In genomic region chr12:12473223-12473622, GRCh38 we compare ENCODE assay signal across 23 cellular contexts.
DNase-seq lines count a peak whose midpoint lies in the region; ATAC-seq and TF ChIP-seq lines count a peak whose summit lies in the region.
"Had no signal": no experiment of that assay in that cellular context is flagged by ENCODE, and none has a peak within 500 bp of the region (broad histone marks: within the 10 kb centered on the region; RNA-seq: fewer than 3 reads in every experiment).

No MANE protein-coding gene starts in this region.

- H3K9me3 Mint-ChIP-seq in natural killer cell treated with Interleukin-12 subunit alpha and Interleukin-12 subunit beta and Interleukin-15 and Interleukin-18, amount 100 ng/mL, for 72 hours = no peaks in the 10 kb centered on the region
- H3K9me3 Mint-ChIP-seq in natural killer cell (no peaks in the 10 kb centered on the region), endothelial cell (ENCODE audit: unreplicated experiment) (no peaks in the 10 kb centered on the region)
- H3K9me3 Mint-ChIP-seq in activated CD8-positive, alpha-beta T cell treated with anti-CD3 and anti-CD28 coated beads, Interleukin-2, amount 10 ng/mL, durations not matched to agents 7 days and 5 days (ENCODE audit: insufficient read depth) = no peaks in the 10 kb centered on the region
- H3K9me3 Mint-ChIP-seq: activated B cell treated with CpG ODN at 0.5 μM for 24 hours, HFFc6 had no signal

- intact Hi-C loops in natural killer cell (cut with micrococcal nuclease) = no loop called here
- intact Hi-C loops in psoas muscle (cut with DNase I) = no loop called here

- H3K4me1 ChIP-seq in psoas muscle = no peaks in the 10 kb centered on the region
- H3K4me1 ChIP-seq: adrenal gland, gastroesophageal sphincter had no signal

- no peaks in the 10 kb centered on the region for H3K27me3 Mint-ChIP-seq in natural killer cell treated with Interleukin-12 subunit alpha and Interleukin-12 subunit beta and Interleukin-15 and Interleukin-18, amount 100 ng/mL, for 72 hours
- H3K27me3 Mint-ChIP-seq in natural killer cell (ENCODE audit: low read depth in 2 of 2) = no peaks in the 10 kb centered on the region
- H3K27me3 Mint-ChIP-seq in activated CD8-positive, alpha-beta T cell treated with anti-CD3 and anti-CD28 coated beads, Interleukin-2, amount 10 ng/mL, durations not matched to agents 7 days and 5 days (ENCODE audit: low read depth) = no peaks in the 10 kb centered on the region
- peaks cover 4% of the 10 kb centered on the region for H3K27me3 Mint-ChIP-seq in endothelial cell (ENCODE audit: unreplicated experiment)
- H3K27me3 Mint-ChIP-seq: activated B cell treated with CpG ODN at 0.5 μM for 24 hours had no signal

- POLR2A ChIA-PET in activated CD8-positive, alpha-beta T cell treated with anti-CD3 and anti-CD28 coated beads, Interleukin-2, amount 10 ng/mL, durations not matched to agents 7 days and 5 days (lab: Charles Lee) = interaction anchor here (0.8 to 4.9 kb wide), 9 partner anchors 7 to 116 kb away, joined by 4 to 63 read pairs (median 13); partner anchors contain the start of genes BORCS5 and DUSP16

- H3K27ac Mint-ChIP-seq in natural killer cell treated with Interleukin-12 subunit alpha and Interleukin-12 subunit beta and Interleukin-15 and Interleukin-18, amount 100 ng/mL, for 72 hours = peak overlapping the region; percentile 88 to 99
- peak overlapping the region in 1 of 2 donors; percentile 27 for H3K27ac Mint-ChIP-seq in natural killer cell
- H3K27ac Mint-ChIP-seq in activated CD8-positive, alpha-beta T cell treated with anti-CD3 and anti-CD28 coated beads, Interleukin-2, amount 10 ng/mL, durations not matched to agents 7 days and 5 days = peak overlapping the region; percentile 71
- H3K27ac Mint-ChIP-seq in endothelial cell (ENCODE audit: unreplicated experiment) = peak overlapping the region; percentile 22
- H3K27ac Mint-ChIP-seq: activated B cell treated with CpG ODN at 0.5 μM for 24 hours, HFFc6 had no signal

- H3K9me3 ChIP-seq in psoas muscle = no peaks in the 10 kb centered on the region
- H3K9me3 ChIP-seq: adrenal gland, gastroesophageal sphincter, suprapubic skin had no signal

- H3K36me3 Mint-ChIP-seq in natural killer cell treated with Interleukin-12 subunit alpha and Interleukin-12 subunit beta and Interleukin-15 and Interleukin-18, amount 100 ng/mL, for 72 hours = peaks cover 25% of the 10 kb centered on the region
- H3K36me3 Mint-ChIP-seq in natural killer cell (no peaks in the 10 kb centered on the region), endothelial cell (ENCODE audit: low read depth, unreplicated experiment) (peaks cover 24% of the 10 kb centered on the region)
- H3K36me3 Mint-ChIP-seq in activated CD8-positive, alpha-beta T cell treated with anti-CD3 and anti-CD28 coated beads, Interleukin-2, amount 10 ng/mL, durations not matched to agents 7 days and 5 days (ENCODE audit: low read depth) = peaks cover 67% of the 10 kb centered on the region

- peaks cover 0 to 37% of the 10 kb centered on the region in 2 donors for H3K36me3 ChIP-seq in psoas muscle (ENCODE audit: insufficient read depth in 1 of 2, low read depth in 1 of 2)

- no peak for ATAC-seq in natural killer cell treated with Interleukin-12 subunit alpha and Interleukin-12 subunit beta and Interleukin-15 and Interleukin-18, amount 100 ng/mL, for 72 hours
- no peak for ATAC-seq in natural killer cell
- no peak for ATAC-seq in activated CD8-positive, alpha-beta T cell treated with anti-CD3 and anti-CD28 coated beads, Interleukin-2, amount 10 ng/mL, durations not matched to agents 7 days and 5 days
- ATAC-seq in HG03135 (IDR thresholded peaks at IDR 0.05; ENCODE audit: unreplicated experiment) = no peak
- no peak for ATAC-seq in psoas muscle
- ATAC-seq: esophagus mucosa, gastroesophageal sphincter had no signal

- H3K4me3 ChIP-seq in psoas muscle = no peak overlapping the region
- H3K4me3 ChIP-seq: adrenal gland, gastroesophageal sphincter, PC-9, skin epidermis, suprapubic skin had no signal

- TF ChIP-seq CTCF in natural killer cell (IDR thresholded peaks at IDR 0.05) = no peak
- no peak for TF ChIP-seq CTCF in endothelial cell (IDR thresholded peaks at IDR 0.05; ENCODE audit: unreplicated experiment)
- TF ChIP-seq CTCF in psoas muscle (IDR thresholded peaks at IDR 0.05) = no peak

- peaks cover 37 to 41% of the 10 kb centered on the region in 2 donors for H3K4me1 Mint-ChIP-seq in natural killer cell treated with Interleukin-12 subunit alpha and Interleukin-12 subunit beta and Interleukin-15 and Interleukin-18, amount 100 ng/mL, for 72 hours (ENCODE audit: low read depth in 2 of 2)
- peaks cover 32 to 36% of the 10 kb centered on the region in 2 donors for H3K4me1 Mint-ChIP-seq in natural killer cell
- peaks cover 67% of the 10 kb centered on the region for H3K4me1 Mint-ChIP-seq in activated CD8-positive, alpha-beta T cell treated with anti-CD3 and anti-CD28 coated beads, Interleukin-2, amount 10 ng/mL, durations not matched to agents 7 days and 5 days (ENCODE audit: low read depth)
- peaks cover 12% of the 10 kb centered on the region for H3K4me1 Mint-ChIP-seq in endothelial cell (ENCODE audit: unreplicated experiment)

- DNase-seq in natural killer cell treated with Interleukin-12 subunit alpha and Interleukin-12 subunit beta and Interleukin-15 and Interleukin-18, amount 100 ng/mL, for 72 hours (ENCODE audit: low spot score) = no peak
- DNase-seq in natural killer cell = no peak
- DNase-seq in activated CD8-positive, alpha-beta T cell treated with anti-CD3 and anti-CD28 coated beads, Interleukin-2, amount 10 ng/mL, durations not matched to agents 7 days and 5 days = no peak
- no peak for DNase-seq in endothelial cell (ENCODE audit: low spot score)
- DNase-seq in DMS 273 (lab: John Stamatoyannopoulos, UW; ENCODE audit: unreplicated experiment) = no peak
- no peak for DNase-seq in psoas muscle
- DNase-seq: activated B cell treated with CpG ODN at 0.5 μM for 24 hours; activated CD8-positive, alpha-beta memory T cell treated with anti-CD3 and anti-CD28 coated beads, Interleukin-2, amount 50 U/mL, for 48 hours; adrenal gland; COR-L47; EL; HFFc6; KG1; kidney glomerular epithelial cell; NCI-H187 treated with DMSO at 0.1 percent for 48 hours; NCI-H2227 treated with DMSO at 0.1 percent for 48 hours; PC-9; stimulated activated CD4-positive, alpha-beta T cell treated with anti-CD3 and anti-CD28 coated beads, Interleukin-2, amount 100 ng/mL, for 48 hours had no signal

- no peak overlapping the region for H3K27ac ChIP-seq in psoas muscle
- H3K27ac ChIP-seq: adrenal gland, gastroesophageal sphincter, PC-9, suprapubic skin had no signal

- no peaks in the 10 kb centered on the region for H3K27me3 ChIP-seq in psoas muscle (ENCODE audit: insufficient read depth in 3 of 3, low read length in 2 of 3)
- H3K27me3 ChIP-seq: adrenal gland, gastroesophageal sphincter, suprapubic skin had no signal

- WGBS in psoas muscle, 3 donors = 95 to 98% (median 98%) methylated on average over 4 of the region's 4 CpGs

- H3K4me3 Mint-ChIP-seq in natural killer cell treated with Interleukin-12 subunit alpha and Interleukin-12 subunit beta and Interleukin-15 and Interleukin-18, amount 100 ng/mL, for 72 hours = peak overlapping the region; percentile 89
- H3K4me3 Mint-ChIP-seq in natural killer cell (no peak overlapping the region), endothelial cell (ENCODE audit: unreplicated experiment) (peak overlapping the region; percentile 8)
- H3K4me3 Mint-ChIP-seq in activated CD8-positive, alpha-beta T cell treated with anti-CD3 and anti-CD28 coated beads, Interleukin-2, amount 10 ng/mL, durations not matched to agents 7 days and 5 days = no peak overlapping the region
- H3K4me3 Mint-ChIP-seq: activated B cell treated with CpG ODN at 0.5 μM for 24 hours, HFFc6 had no signal

- CTCF ChIA-PET in activated CD8-positive, alpha-beta T cell treated with anti-CD3 and anti-CD28 coated beads, Interleukin-2, amount 10 ng/mL, durations not matched to agents 7 days and 5 days (lab: Charles Lee) = interaction anchor here (1.2 to 11.6 kb wide), 14 partner anchors 7 to 95 kb away, joined by 4 to 124 read pairs (median 10); partner anchors contain the start of gene DUSP16

Comparison
In these comparisons a context has a peak if more than half of its experiments do, and no peak if none do; other contexts are left out.
1. H3K4me3 Mint-ChIP-seq: peak in natural killer cell treated with Interleukin-12 subunit alpha and Interleukin-12 subunit beta and Interleukin-15 and Interleukin-18, amount 100 ng/mL, for 72 hours (single experiment) and endothelial cell (single experiment); none in natural killer cell (single experiment) and activated CD8-positive, alpha-beta T cell treated with anti-CD3 and anti-CD28 coated beads, Interleukin-2, amount 10 ng/mL, durations not matched to agents 7 days and 5 days (single experiment).